Comparison of ENCODE assay signal across 8 cellular contexts in genomic region chr1:48776400-48777218, GRCh38. TPM values are rescaled to one million over a fixed set of nuclear protein-coding genes. Genes with fewer than 3 reads are reported as not detected.
DNase-seq lines count a peak whose midpoint lies in the region; ATAC-seq and TF ChIP-seq lines count a peak whose summit lies in the region.

A gene with protein sequence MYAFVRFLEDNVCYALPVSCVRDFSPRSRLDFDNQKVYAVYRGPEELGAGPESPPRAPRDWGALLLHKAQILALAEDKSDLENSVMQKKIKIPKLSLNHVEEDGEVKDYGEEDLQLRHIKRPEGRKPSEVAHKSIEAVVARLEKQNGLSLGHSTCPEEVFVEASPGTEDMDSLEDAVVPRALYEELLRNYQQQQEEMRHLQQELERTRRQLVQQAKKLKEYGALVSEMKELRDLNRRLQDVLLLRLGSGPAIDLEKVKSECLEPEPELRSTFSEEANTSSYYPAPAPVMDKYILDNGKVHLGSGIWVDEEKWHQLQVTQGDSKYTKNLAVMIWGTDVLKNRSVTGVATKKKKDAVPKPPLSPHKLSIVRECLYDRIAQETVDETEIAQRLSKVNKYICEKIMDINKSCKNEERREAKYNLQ (minus strand): TSS chr1:48776891. CDS start chr1:48776831, 60 bp downstream.

- peaks cover 2% of the 10 kb centered on the region for H3K27me3 Mint-ChIP-seq in activated CD8-positive, alpha-beta T cell treated with anti-CD3 and anti-CD28 coated beads for 36 hours
- H3K27me3 Mint-ChIP-seq in endothelial cell (ENCODE audit: unreplicated experiment): peaks cover 3% of the 10 kb centered on the region

- POLR2A ChIA-PET in activated CD8-positive, alpha-beta T cell treated with anti-CD3 and anti-CD28 coated beads for 36 hours (lab: Charles Lee): interaction anchor here (1.5 kb wide), 1 partner anchor 13 kb away, joined by 7 read pairs; no protein-coding TSS in a partner anchor

- CTCF ChIA-PET in activated CD8-positive, alpha-beta T cell treated with anti-CD3 and anti-CD28 coated beads for 36 hours (lab: Charles Lee): interaction anchor here (1.0 to 1.7 kb wide), 2 partner anchors 15 to 80 kb away, joined by 3 to 5 read pairs; no protein-coding TSS in a partner anchor

- DNase-seq in NCI-H2081 (lab: John Stamatoyannopoulos, UW): peak; percentile 88 to 91
- DNase-seq in activated CD8-positive, alpha-beta T cell treated with anti-CD3 and anti-CD28 coated beads for 36 hours: peak; percentile 85
- peak; percentile 61 for DNase-seq in endothelial cell (ENCODE audit: low spot score)
- peak; percentile 41 for DNase-seq in mucosa of gallbladder (ENCODE audit: low spot score)
- DNase-seq in stimulated activated CD8-positive, alpha-beta memory T cell treated with anti-CD3 and anti-CD28 coated beads, Interleukin-2, amount 100 ng/mL, for 48 hours (ENCODE audit: low read depth in 2 of 2): peak; percentile 35 to 38

- no peaks in the 10 kb centered on the region for H3K9me3 Mint-ChIP-seq in activated CD8-positive, alpha-beta T cell treated with anti-CD3 and anti-CD28 coated beads for 36 hours
- no peaks in the 10 kb centered on the region for H3K9me3 Mint-ChIP-seq in endothelial cell (ENCODE audit: unreplicated experiment)

- peak within 1 kb of the TSS; percentile 91 for H3K4me3 Mint-ChIP-seq in activated CD8-positive, alpha-beta T cell treated with anti-CD3 and anti-CD28 coated beads for 36 hours
- H3K4me3 Mint-ChIP-seq in endothelial cell (ENCODE audit: unreplicated experiment): peak within 1 kb of the TSS; percentile 98

- ATAC-seq in activated CD8-positive, alpha-beta T cell treated with anti-CD3 and anti-CD28 coated beads for 36 hours: peak; percentile 87
- ATAC-seq in HG03521 (IDR thresholded peaks at IDR 0.05; ENCODE audit: unreplicated experiment): no peak
- no peak for ATAC-seq in GM21390 (IDR thresholded peaks at IDR 0.05; ENCODE audit: unreplicated experiment)

- intact Hi-C loops in activated CD8-positive, alpha-beta T cell treated with anti-CD3 and anti-CD28 coated beads for 36 hours (cut with micrococcal nuclease): no loop called here

- peak within 1 kb of the TSS; percentile 40 for H3K4me3 ChIP-seq in GM12875 (ENCODE audit: low read depth, low read length)

- peak within 1 kb of the TSS; percentile 91 for H3K27ac Mint-ChIP-seq in activated CD8-positive, alpha-beta T cell treated with anti-CD3 and anti-CD28 coated beads for 36 hours
- peak within 1 kb of the TSS; percentile 85 for H3K27ac Mint-ChIP-seq in endothelial cell (ENCODE audit: unreplicated experiment)

- H3K36me3 Mint-ChIP-seq in activated CD8-positive, alpha-beta T cell treated with anti-CD3 and anti-CD28 coated beads for 36 hours (ENCODE audit: low read depth): peaks cover 44% of the 10 kb centered on the region
- H3K36me3 Mint-ChIP-seq in endothelial cell (ENCODE audit: low read depth, unreplicated experiment): peaks cover 9% of the 10 kb centered on the region

- H3K4me1 Mint-ChIP-seq in activated CD8-positive, alpha-beta T cell treated with anti-CD3 and anti-CD28 coated beads for 36 hours (ENCODE audit: low read depth): peaks cover 40% of the 10 kb centered on the region
- peaks cover 16% of the 10 kb centered on the region for H3K4me1 Mint-ChIP-seq in endothelial cell (ENCODE audit: unreplicated experiment)

- TF ChIP-seq CTCF in GM12875 (IDR thresholded peaks at IDR 0.05; ENCODE audit: borderline replicate concordance, insufficient read depth, low read depth, low read length) (no peak), endothelial cell (IDR thresholded peaks at IDR 0.05; ENCODE audit: unreplicated experiment) (no peak)
- no peak for TF ChIP-seq CTCF in activated CD8-positive, alpha-beta T cell treated with anti-CD3 and anti-CD28 coated beads for 36 hours (IDR thresholded peaks at IDR 0.05)

RNA-seq across cellular contexts. Expression of the gene that starts here (rescaled TPM):
- 10 to 100 TPM; 62.6 to 73.6 TPM for total RNA-seq in activated CD8-positive, alpha-beta T cell treated with anti-CD3 and anti-CD28 coated beads for 36 hours
- 9.1 TPM for total RNA-seq in endothelial cell (ENCODE audit: unreplicated experiment)
- 17.5 TPM for total RNA-seq in mucosa of gallbladder

Comparison
In these comparisons a context has a peak if more than half of its experiments do, and no peak if none do; other contexts are left out.
1. DNase-seq: peak in every context shown above with its lines; median percentile 90 in NCI-H2081; 85 in activated CD8-positive, alpha-beta T cell treated with anti-CD3 and anti-CD28 coated beads for 36 hours; 61 in endothelial cell; 41 in mucosa of gallbladder; 36 in stimulated activated CD8-positive, alpha-beta memory T cell treated with anti-CD3 and anti-CD28 coated beads, Interleukin-2, amount 100 ng/mL, for 48 hours.